ENCODE assay signal across 20 cellular contexts in genomic region chr20:25565578-25566157, GRCh38. TPM values are rescaled to one million over a fixed set of nuclear protein-coding genes. Genes with fewer than 3 reads are reported as not detected.
A peak's percentile ranks its signal among the peaks of the same experiment; 100 is the strongest.
DNase-seq lines count a peak whose midpoint lies in the region; ATAC-seq and TF ChIP-seq lines count a peak whose summit lies in the region.
"Had no signal": no experiment of that assay in that cellular context is flagged by ENCODE, and none has a peak within 500 bp of the region (broad histone marks: within the 10 kb centered on the region; RNA-seq: fewer than 3 reads in every experiment).

No MANE protein-coding gene starts in this region.

- H3K4me1 ChIP-seq in A673 (ENCODE audit: insufficient read depth, low read length, poor library complexity, severe bottlenecking) = no peaks in the 10 kb centered on the region
- H3K4me1 ChIP-seq: Peyer's patch had no signal

- TF ChIP-seq CTCF in A673 (conservative IDR thresholded peaks at IDR 0.05; ENCODE audit: low read depth, low read length) (no peak), fibroblast of the aortic adventitia (IDR thresholded peaks at IDR 0.05; ENCODE audit: insufficient read depth, low read length) (no peak), neural crest cell (conservative IDR thresholded peaks at IDR 0.05) (no peak)

- peak overlapping the region; percentile 76 for H3K27ac Mint-ChIP-seq in neural crest cell (ENCODE audit: unreplicated experiment)
- H3K27ac Mint-ChIP-seq: CD4-positive, CD25-positive, alpha-beta regulatory T cell; HFFc6 had no signal

- H3K9me3 ChIP-seq in A673 (ENCODE audit: low read depth, low read length, poor library complexity, severe bottlenecking) = no peaks in the 10 kb centered on the region
- H3K9me3 ChIP-seq: Peyer's patch had no signal

- intact Hi-C loops in A673 (cut with micrococcal nuclease; ENCODE audit: unreplicated experiment) = no loop called here

- BruUV-seq in A673 (replicated peaks; lab: Mats Ljungman, UMichigan) = TSS peak; percentile 11

- ATAC-seq in GM18867 (IDR thresholded peaks at IDR 0.05; ENCODE audit: unreplicated experiment) (no peak), GM18502 (IDR thresholded peaks at IDR 0.05; ENCODE audit: poor library complexity, unreplicated experiment) (no peak)

- H3K4me3 ChIP-seq in A673 (ENCODE audit: low read depth, low read length, poor library complexity, severe bottlenecking) (no peak overlapping the region), fibroblast of the aortic adventitia (ENCODE audit: low read depth, low read length) (no peak overlapping the region)
- H3K4me3 ChIP-seq: MG63, Peyer's patch had no signal

- H3K36me3 Mint-ChIP-seq in neural crest cell (ENCODE audit: low read depth) = peaks cover 17% of the 10 kb centered on the region

- H3K9me3 Mint-ChIP-seq in neural crest cell = peaks cover 7% of the 10 kb centered on the region
- H3K9me3 Mint-ChIP-seq: HFFc6 had no signal

- peaks cover 23% of the 10 kb centered on the region for H3K4me1 Mint-ChIP-seq in neural crest cell

- DNase-seq in A673 (ENCODE audit: low spot score) (no peak), NCI-H82 (lab: John Stamatoyannopoulos, UW) (peak; percentile 71), fibroblast of the aortic adventitia (ENCODE audit: low read depth) (peak; percentile 21), neural crest cell (ENCODE audit: low read depth, low spot score) (no peak), HPDE6-E6E7 (ENCODE audit: extremely low spot score) (no peak), T-helper 1 cell (no peak)
- DNase-seq: ACHN, DMS53, HFFc6, MG63, NCI-H1092 treated with DMSO at 0.1 percent for 48 hours, NCI-H1694 treated with DMSO at 0.1 percent for 48 hours, NCI-H446 treated with DMSO at 0.1 percent for 48 hours, NCI-H748 treated with DMSO at 0.1 percent for 48 hours, Peyer's patch, Right ventricle myocardium superior had no signal

- H3K4me3 Mint-ChIP-seq in neural crest cell = no peak overlapping the region
- H3K4me3 Mint-ChIP-seq: CD4-positive, CD25-positive, alpha-beta regulatory T cell; HFFc6 had no signal

- POLR2A ChIA-PET in A673 (lab: Charles Lee; ENCODE audit: low non-redundant PET) = interaction anchor here (0.7 kb wide), 1 partner anchor 223 kb away, joined by 3 read pairs; no protein-coding TSS in a partner anchor

- CTCF ChIA-PET in A673 (lab: Charles Lee) = no interaction called here

- peak overlapping the region; percentile 13 for H3K27ac ChIP-seq in A673 (ENCODE audit: low read depth, low read length, poor library complexity, severe bottlenecking)
- H3K27ac ChIP-seq: KMS-11, Peyer's patch had no signal

- no peaks in the 10 kb centered on the region for H3K27me3 Mint-ChIP-seq in neural crest cell (ENCODE audit: low read depth)

- H3K36me3 ChIP-seq in A673 (ENCODE audit: insufficient read depth, low read length, poor library complexity, severe bottlenecking) = peaks cover 7% of the 10 kb centered on the region
- H3K36me3 ChIP-seq: MG63, Peyer's patch had no signal

- no peaks in the 10 kb centered on the region for H3K27me3 ChIP-seq in A673 (replicated peaks; ENCODE audit: insufficient read depth, low read depth, low read length, poor library complexity)
- H3K27me3 ChIP-seq: MG63, Peyer's patch had no signal

RNA-seq across cellular contexts. Expression of gene NINL, which starts 19.7 kb away (rescaled TPM):
- 31.5 and 36.8 TPM in 2 replicates for total RNA-seq in A673 (2021)
- 6.5 and 31.0 TPM in 2 replicates for total RNA-seq in fibroblast of the aortic adventitia (ENCODE audit: low replicate concordance)
- total RNA-seq in neural crest cell = 41.2 and 44.0 TPM in 2 replicates

RNA-seq across cellular contexts. Expression of gene NANP, which starts 58.1 kb away (rescaled TPM):
- total RNA-seq in A673 (2021) (13.6 and 15.9 TPM in 2 replicates), fibroblast of the aortic adventitia (ENCODE audit: low replicate concordance) (9.3 and 13.7 TPM in 2 replicates), neural crest cell (9.0 and 9.7 TPM in 2 replicates)

Comparison
In these comparisons a context has a peak if more than half of its experiments do, and no peak if none do; other contexts are left out.
1. DNase-seq: peak in NCI-H82 (single experiment) and fibroblast of the aortic adventitia (single experiment); none in A673 (single experiment), neural crest cell (single experiment), HPDE6-E6E7 (single experiment) and T-helper 1 cell (0 of 5).